In the genomic region with DNA sequence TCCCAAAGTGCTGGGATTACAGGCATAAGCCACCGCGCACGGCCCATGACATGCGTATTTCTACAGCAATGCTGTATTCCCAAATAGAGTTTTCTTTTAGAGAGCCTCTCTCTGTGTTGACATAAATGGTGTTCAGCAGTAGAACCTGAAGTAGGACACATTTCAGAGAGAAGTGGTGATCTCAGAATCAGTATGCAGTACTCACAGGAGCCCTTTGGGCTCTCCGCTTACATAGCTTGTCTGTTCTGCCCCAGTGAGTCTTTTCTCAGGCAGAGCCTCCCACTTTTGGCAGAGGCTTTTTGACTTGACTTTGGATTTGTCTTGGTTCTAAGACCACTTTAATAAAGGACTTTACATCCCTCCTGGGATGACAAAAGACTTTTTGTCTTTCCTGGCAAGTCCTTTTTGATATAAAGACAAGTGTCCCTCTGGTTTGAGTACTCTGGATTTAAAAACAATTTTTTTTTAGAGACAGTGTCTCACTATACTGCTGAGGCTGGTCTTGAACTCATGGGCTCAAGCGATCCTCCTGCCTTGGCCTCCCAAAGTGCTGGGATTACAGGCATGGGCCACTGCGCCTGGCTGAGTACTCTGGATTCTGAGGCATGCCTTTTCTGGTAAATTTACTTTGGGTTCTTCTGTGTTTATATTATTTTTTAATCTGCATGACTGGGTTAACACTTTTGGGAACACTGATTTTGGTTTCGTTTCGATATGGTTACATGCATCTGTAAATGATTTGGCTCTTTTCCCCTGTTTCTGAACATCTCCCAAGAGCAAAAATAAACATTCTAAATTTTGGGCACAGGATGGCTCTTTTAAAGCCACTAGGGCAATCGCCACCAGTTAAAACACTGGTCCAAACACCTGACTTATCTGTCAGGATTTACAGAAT, we compare ENCODE assay signal across 24 cellular contexts.
A peak's percentile ranks its signal among the peaks of the same experiment; 100 is the strongest.
DNase-seq lines count a peak whose midpoint lies in the region; ATAC-seq, FAIRE-seq and TF ChIP-seq lines count a peak whose summit lies in the region.
"Had no signal": no experiment of that assay in that cellular context is flagged by ENCODE, and none has a peak within 500 bp of the region (broad histone marks: within the 10 kb centered on the region; RNA-seq: fewer than 3 reads in every experiment).

No MANE protein-coding gene starts in this region.

- dilution Hi-C loops in IMR-90 (cut with HindIII; ENCODE audit: low sequenced_read_pairs, unreplicated experiment): no loop called here

- TF ChIP-seq POLR2A in IMR-90 (IDR thresholded peaks at IDR 0.05; ENCODE audit: low read depth, low read length): no peak

- no peak overlapping the region for H3K27ac ChIP-seq in IMR-90 (ENCODE audit: insufficient read depth, low read length)
- no peak overlapping the region for H3K27ac ChIP-seq in mesenchymal stem cell (ENCODE audit: low read length, poor library complexity, severe bottlenecking)
- H3K27ac ChIP-seq in tibial artery: peak overlapping the region; percentile 35 to 62

- H4K91ac ChIP-seq in IMR-90 (ENCODE audit: insufficient read depth, low read depth, low read length): no peak overlapping the region
- no peak overlapping the region for H4K91ac ChIP-seq in mesenchymal stem cell (ENCODE audit: low read length)

- H2AK5ac ChIP-seq in IMR-90 (ENCODE audit: low read depth, low read length): no peak overlapping the region
- H2AK5ac ChIP-seq in mesenchymal stem cell (ENCODE audit: low read length, severe bottlenecking): no peak overlapping the region

- peak; percentile 14; the same call in 1 of the 2 replicates for ATAC-seq in IMR-90 (ENCODE audit: low read depth)
- ATAC-seq in natural killer cell treated with Interleukin-12 subunit alpha and Interleukin-12 subunit beta and Interleukin-15 and Interleukin-18, amount 100 ng/mL, for 72 hours: no peak
- ATAC-seq: HCT116, PC-3 had no signal

- H2BK15ac ChIP-seq in IMR-90 (ENCODE audit: low read depth, low read length): no peak overlapping the region
- no peak overlapping the region for H2BK15ac ChIP-seq in mesenchymal stem cell (ENCODE audit: low read depth, poor library complexity, severe bottlenecking)

- H3K9me3 Mint-ChIP-seq in natural killer cell treated with Interleukin-12 subunit alpha and Interleukin-12 subunit beta and Interleukin-15 and Interleukin-18, amount 100 ng/mL, for 72 hours: no peaks in the 10 kb centered on the region
- H3K9me3 Mint-ChIP-seq: activated T-cell treated with anti-CD3 and anti-CD28 coated beads, Interleukin-2, amount 50 U/mL, for 24 hours; neural crest cell had no signal

- no peak overlapping the region for H2BK20ac ChIP-seq in IMR-90 (ENCODE audit: low read depth, low read length)

- H3K23ac ChIP-seq in IMR-90 (ENCODE audit: low read depth, low read length): no peak overlapping the region
- H3K23ac ChIP-seq in mesenchymal stem cell (ENCODE audit: low read length in 2 of 2): no peak overlapping the region

- no peak for TF ChIP-seq RAD21 in IMR-90 (IDR thresholded peaks at IDR 0.05; ENCODE audit: low read length)

- FAIRE-seq in D721Med (lab: Jason Lieb, UNC): no peak
- FAIRE-seq: GM12891 had no signal

- H3K56ac ChIP-seq in IMR-90 (ENCODE audit: extremely low read depth, insufficient read depth, low read length): no peak overlapping the region

- no TSS peak for BruUV-seq in IMR-90 (replicated peaks; lab: Mats Ljungman, UMichigan)

- H4K8ac ChIP-seq in IMR-90 (ENCODE audit: low read depth in 2 of 2, low read length in 2 of 2): no peak overlapping the region
- H4K8ac ChIP-seq in mesenchymal stem cell (ENCODE audit: low read length): no peak overlapping the region

- no peak overlapping the region for H3K14ac ChIP-seq in IMR-90 (replicated peaks; ENCODE audit: low read depth, low read length)
- H3K14ac ChIP-seq in mesenchymal stem cell (ENCODE audit: low read length in 2 of 2): no peak overlapping the region

- no CpG with 5 or more reads among the region's 10 CpGs for WGBS in IMR-90 (ENCODE audit: extremely low coverage in 2 of 2, insufficient read length in 1 of 2), 2 experiments
- WGBS in mesenchymal stem cell: 95% methylated on average over 9 of the region's 10 CpGs

- DNase-seq in IMR-90 (peak; percentile 6), fibroblast of mammary gland (ENCODE audit: low read depth) (peak; percentile 7), mesenchymal stem cell (no peak), tibial artery (no peak), D721Med (ENCODE audit: insufficient read length, low spot score) (no peak), OCI-M2 (lab: John Stamatoyannopoulos, UW; ENCODE audit: unreplicated experiment) (no peak)
- no peak for DNase-seq in stimulated activated CD8-positive, alpha-beta memory T cell treated with anti-CD3 and anti-CD28 coated beads, Interleukin-4, amount 100 ng/mL, for 48 hours
- DNase-seq in natural killer cell treated with Interleukin-12 subunit alpha and Interleukin-12 subunit beta and Interleukin-15 and Interleukin-18, amount 100 ng/mL, for 72 hours (ENCODE audit: low spot score): no peak
- DNase-seq: activated CD4-positive, alpha-beta T cell treated with anti-CD3 and anti-CD28 coated beads, Interleukin-2, amount 50 U/mL, for 48 hours; activated naive CD4-positive, alpha-beta T cell treated with anti-CD3 and anti-CD28 coated beads for 36 hours; activated T-cell treated with anti-CD3 and anti-CD28 coated beads, Interleukin-2, amount 50 U/mL, for 24 hours; cortex of kidney; GDM1; glutamatergic neuron; islet precursor cell; NCI-H1417 treated with DMSO at 0.1 percent for 48 hours; NCI-H774; PC-3; SIG-M5 had no signal

- no peak overlapping the region for H3K4me3 Mint-ChIP-seq in natural killer cell treated with Interleukin-12 subunit alpha and Interleukin-12 subunit beta and Interleukin-15 and Interleukin-18, amount 100 ng/mL, for 72 hours
- H3K4me3 Mint-ChIP-seq: activated naive CD4-positive, alpha-beta T cell treated with anti-CD3 and anti-CD28 coated beads for 36 hours; activated T-cell treated with anti-CD3 and anti-CD28 coated beads, Interleukin-2, amount 50 U/mL, for 24 hours; memory B cell; neural crest cell; stimulated activated naive CD8-positive, alpha-beta T cell treated with anti-CD3 and anti-CD28 coated beads, Interleukin-15, Interleukin-2, amounts not matched to agents 100 ng/mL and 50 ng/mL, for 24 hours had no signal

- no peaks in the 10 kb centered on the region for H3K4me1 Mint-ChIP-seq in natural killer cell treated with Interleukin-12 subunit alpha and Interleukin-12 subunit beta and Interleukin-15 and Interleukin-18, amount 100 ng/mL, for 72 hours (ENCODE audit: low read depth in 2 of 2)
- H3K4me1 Mint-ChIP-seq: memory B cell, neural crest cell had no signal

- H3K27ac Mint-ChIP-seq in natural killer cell treated with Interleukin-12 subunit alpha and Interleukin-12 subunit beta and Interleukin-15 and Interleukin-18, amount 100 ng/mL, for 72 hours: no peak overlapping the region
- H3K27ac Mint-ChIP-seq: activated naive CD4-positive, alpha-beta T cell treated with anti-CD3 and anti-CD28 coated beads for 36 hours; activated T-cell treated with anti-CD3 and anti-CD28 coated beads, Interleukin-2, amount 50 U/mL, for 24 hours; memory B cell; stimulated activated naive CD8-positive, alpha-beta T cell treated with anti-CD3 and anti-CD28 coated beads, Interleukin-15, Interleukin-2, amounts not matched to agents 100 ng/mL and 50 ng/mL, for 24 hours had no signal

- no peaks in the 10 kb centered on the region for H3K4me1 ChIP-seq in IMR-90 (ENCODE audit: control insufficient read depth, insufficient read depth, low read length)
- no peaks in the 10 kb centered on the region for H3K4me1 ChIP-seq in mesenchymal stem cell (ENCODE audit: control insufficient read depth, insufficient read depth, low read depth, low read length)
- peaks cover 0 to 16% (median 4%) of the 10 kb centered on the region in 4 donors for H3K4me1 ChIP-seq in tibial artery

- H3K79me1 ChIP-seq in IMR-90 (ENCODE audit: low read depth in 1 of 2, low read length in 2 of 2) (no peaks in the 10 kb centered on the region), mesenchymal stem cell (replicated peaks; ENCODE audit: low read length, poor library complexity, severe bottlenecking) (no peaks in the 10 kb centered on the region)

- no peak overlapping the region for H4K5ac ChIP-seq in IMR-90 (ENCODE audit: low read depth, low read length)

- H3K4me2 ChIP-seq in IMR-90 (ENCODE audit: low read depth, low read length): peak overlapping the region; percentile 69
- H3K4me2 ChIP-seq in mesenchymal stem cell (ENCODE audit: low read length, poor library complexity, severe bottlenecking): no peak overlapping the region

- H3K4me3 ChIP-seq in IMR-90 (ENCODE audit: insufficient read depth, low read depth, low read length) (peak overlapping the region; percentile 17; the same call in 1 of the 2 replicates), fibroblast of mammary gland (ENCODE audit: control insufficient read depth, low read depth, low read length) (no peak overlapping the region), mesenchymal stem cell (ENCODE audit: insufficient read depth in 1 of 2, low read depth in 1 of 2, low read length in 2 of 2) (peak overlapping the region in 1 of 2 experiments; percentile 57), tibial artery (peak overlapping the region; percentile 27 to 29)

- H2AK9ac ChIP-seq in IMR-90 (replicated peaks; ENCODE audit: low read depth, low read length, poor library complexity): no peak overlapping the region

- H3K4ac ChIP-seq in IMR-90 (ENCODE audit: low read depth, low read length) (no peak overlapping the region), mesenchymal stem cell (ENCODE audit: low read depth in 1 of 2, low read length in 2 of 2) (no peak overlapping the region)

- H3K18ac ChIP-seq in IMR-90 (ENCODE audit: low read depth, low read length) (no peak overlapping the region), mesenchymal stem cell (ENCODE audit: low read depth in 1 of 2, low read length in 2 of 2) (no peak overlapping the region)

- H3K36me3 Mint-ChIP-seq in natural killer cell treated with Interleukin-12 subunit alpha and Interleukin-12 subunit beta and Interleukin-15 and Interleukin-18, amount 100 ng/mL, for 72 hours: no peaks in the 10 kb centered on the region

- CTCF ChIA-PET in IMR-90 (lab: Yijun Ruan, JAX): interaction anchor here (0.7 kb wide), 1 partner anchor 990 kb away, joined by 4 read pairs; no protein-coding TSS in a partner anchor

- H2BK5ac ChIP-seq in IMR-90 (ENCODE audit: low read depth, low read length, poor library complexity, severe bottlenecking) (no peak overlapping the region), mesenchymal stem cell (ENCODE audit: low read depth, low read length, poor library complexity, severe bottlenecking) (no peak overlapping the region)

- H4K20me1 ChIP-seq in IMR-90 (ENCODE audit: insufficient read depth, low read length): no peaks in the 10 kb centered on the region

- H3K9me3 ChIP-seq in IMR-90 (ENCODE audit: control insufficient read depth, insufficient read depth, low read length) (no peaks in the 10 kb centered on the region), mesenchymal stem cell (ENCODE audit: control insufficient read depth, low read length) (no peaks in the 10 kb centered on the region), tibial artery (no peaks in the 10 kb centered on the region)

- H3K27me3 ChIP-seq in IMR-90 (ENCODE audit: control insufficient read depth, insufficient read depth, low read length): no peaks in the 10 kb centered on the region
- no peaks in the 10 kb centered on the region for H3K27me3 ChIP-seq in mesenchymal stem cell (ENCODE audit: control insufficient read depth in 1 of 2, insufficient read depth in 1 of 2, low read length in 2 of 2)
- no peaks in the 10 kb centered on the region for H3K27me3 ChIP-seq in tibial artery

- no peak overlapping the region for H2BK12ac ChIP-seq in mesenchymal stem cell (ENCODE audit: low read length in 2 of 2)

- no peak overlapping the region for H3K9ac ChIP-seq in IMR-90 (ENCODE audit: low read depth, low read length)
- H3K9ac ChIP-seq in mesenchymal stem cell (ENCODE audit: low read length): peak overlapping the region; percentile 62

- in situ Hi-C loops in IMR-90 (cut with MboI; ENCODE audit: low sequenced_read_pairs): no loop called here

- TF ChIP-seq CTCF in IMR-90 (conservative IDR thresholded peaks at IDR 0.05; ENCODE audit: low read depth, low read length) (no peak), fibroblast of mammary gland (conservative IDR thresholded peaks at IDR 0.05; ENCODE audit: control insufficient read depth, insufficient read depth, low read depth, low read length) (no peak), tibial artery (IDR thresholded peaks at IDR 0.05) (no peak), D721Med (IDR thresholded peaks at IDR 0.05; ENCODE audit: insufficient read depth, missing control alignments) (no peak)

- H3K27me3 Mint-ChIP-seq in natural killer cell treated with Interleukin-12 subunit alpha and Interleukin-12 subunit beta and Interleukin-15 and Interleukin-18, amount 100 ng/mL, for 72 hours: no peaks in the 10 kb centered on the region
- H3K27me3 Mint-ChIP-seq: activated T-cell treated with anti-CD3 and anti-CD28 coated beads, Interleukin-2, amount 50 U/mL, for 24 hours; memory B cell; stimulated activated naive CD8-positive, alpha-beta T cell treated with anti-CD3 and anti-CD28 coated beads, Interleukin-15, Interleukin-2, amounts not matched to agents 100 ng/mL and 50 ng/mL, for 24 hours had no signal

- H2AFZ ChIP-seq in IMR-90 (replicated peaks; ENCODE audit: low read length, poor library complexity) (no peak overlapping the region), mesenchymal stem cell (ENCODE audit: low read depth, low read length) (no peak overlapping the region)

- no peak overlapping the region for H2BK120ac ChIP-seq in IMR-90 (ENCODE audit: low read depth, low read length)
- H2BK120ac ChIP-seq in mesenchymal stem cell (ENCODE audit: low read depth, low read length): no peak overlapping the region

- POLR2A ChIA-PET in IMR-90 (lab: Charles Lee; ENCODE audit: unreplicated experiment): no interaction called here

- H3K9me1 ChIP-seq in IMR-90 (ENCODE audit: insufficient read depth, low read length): no peaks in the 10 kb centered on the region

- intact Hi-C loops in IMR-90 (cut with micrococcal nuclease): no loop called here
- intact Hi-C loops in tibial artery (cut with DNase I; ENCODE audit: low total_unique reads): no loop called here

- no peaks in the 10 kb centered on the region for H3K36me3 ChIP-seq in IMR-90 (ENCODE audit: control insufficient read depth, insufficient read depth, low read length)
- H3K36me3 ChIP-seq in mesenchymal stem cell (ENCODE audit: control insufficient read depth in 1 of 2, insufficient read depth in 2 of 2, low read depth in 1 of 2, low read length in 2 of 2): no peaks in the 10 kb centered on the region
- H3K36me3 ChIP-seq in tibial artery: no peaks in the 10 kb centered on the region

Comparison
In these comparisons a context has a peak if more than half of its experiments do, and no peak if none do; other contexts are left out.
1. DNase-seq: peak in IMR-90 (single experiment) and fibroblast of mammary gland (single experiment); none in mesenchymal stem cell (single experiment), tibial artery (0 of 2), D721Med (single experiment), stimulated activated CD8-positive, alpha-beta memory T cell treated with anti-CD3 and anti-CD28 coated beads, Interleukin-4, amount 100 ng/mL, for 48 hours (single experiment), OCI-M2 (single experiment) and natural killer cell treated with Interleukin-12 subunit alpha and Interleukin-12 subunit beta and Interleukin-15 and Interleukin-18, amount 100 ng/mL, for 72 hours (single experiment).
2. H3K27ac ChIP-seq: peak in tibial artery (2 of 2); none in IMR-90 (single experiment) and mesenchymal stem cell (single experiment).